ENCODE assay signal across 8 cellular contexts in genomic region chr19:58400916-58401824, GRCh38. TPM values are rescaled to one million over a fixed set of nuclear protein-coding genes. Genes with fewer than 3 reads are reported as not detected.
A peak's percentile ranks its signal among the peaks of the same experiment; 100 is the strongest.
DNase-seq lines count a peak whose midpoint lies in the region; ATAC-seq and TF ChIP-seq lines count a peak whose summit lies in the region.

No MANE protein-coding gene starts in this region.

- H3K36me3 Mint-ChIP-seq in natural killer cell treated with Interleukin-12 subunit alpha and Interleukin-12 subunit beta and Interleukin-15 and Interleukin-18, amount 100 ng/mL, for 72 hours: no peaks in the 10 kb centered on the region

- POLR2A ChIA-PET in RWPE1 (lab: Yijun Ruan, JAX; ENCODE audit: low non-redundant PET): no interaction called here

- ATAC-seq in natural killer cell treated with Interleukin-12 subunit alpha and Interleukin-12 subunit beta and Interleukin-15 and Interleukin-18, amount 100 ng/mL, for 72 hours: peak; percentile 98 to 99

- H3K27me3 Mint-ChIP-seq in natural killer cell treated with Interleukin-12 subunit alpha and Interleukin-12 subunit beta and Interleukin-15 and Interleukin-18, amount 100 ng/mL, for 72 hours: peaks cover 0 to 2% of the 10 kb centered on the region in 2 donors

- peak; percentile 18; the same call in 1 of the 2 replicates for TF ChIP-seq CTCF in LNCaP clone FGC (IDR thresholded peaks at IDR 0.05; ENCODE audit: control insufficient read depth, extremely low read depth, insufficient read depth)
- no peak for TF ChIP-seq CTCF in RWPE1 (conservative IDR thresholded peaks at IDR 0.05; ENCODE audit: low read depth)
- TF ChIP-seq CTCF in fibroblast of the aortic adventitia (IDR thresholded peaks at IDR 0.05; ENCODE audit: insufficient read depth, low read length): no peak

- H3K9me3 Mint-ChIP-seq in natural killer cell treated with Interleukin-12 subunit alpha and Interleukin-12 subunit beta and Interleukin-15 and Interleukin-18, amount 100 ng/mL, for 72 hours: no peaks in the 10 kb centered on the region

- H3K27ac Mint-ChIP-seq in natural killer cell treated with Interleukin-12 subunit alpha and Interleukin-12 subunit beta and Interleukin-15 and Interleukin-18, amount 100 ng/mL, for 72 hours: peak overlapping the region; percentile 64 to 85

- H3K27ac ChIP-seq in RWPE1: peak overlapping the region; percentile 79

- H3K4me1 Mint-ChIP-seq in natural killer cell treated with Interleukin-12 subunit alpha and Interleukin-12 subunit beta and Interleukin-15 and Interleukin-18, amount 100 ng/mL, for 72 hours (ENCODE audit: low read depth in 2 of 2): peaks cover 12% of the 10 kb centered on the region in 2 donors

- CTCF ChIA-PET in RWPE1 (lab: Yijun Ruan, JAX): no interaction called here

- H3K4me3 ChIP-seq in LNCaP clone FGC (ENCODE audit: low read depth, low read length): peak overlapping the region; percentile 76
- peak overlapping the region; percentile 87 for H3K4me3 ChIP-seq in fibroblast of the aortic adventitia (ENCODE audit: low read depth, low read length)

- peak; percentile 96 for DNase-seq in ELR (ENCODE audit: low read depth)
- peak; percentile 97 for DNase-seq in GOT3 (lab: John Stamatoyannopoulos, UW)
- DNase-seq in LNCaP clone FGC (ENCODE audit: low read depth): peak; percentile 98
- DNase-seq in RWPE1 (ENCODE audit: low spot score): peak; percentile 98
- DNase-seq in activated T-helper 9 cell treated with anti-CD3 and anti-CD28 coated beads, Interleukin-2, amount 50 U/mL, for 16 hours (ENCODE audit: low read depth): peak; percentile 98
- peak; percentile 99 for DNase-seq in fibroblast of the aortic adventitia (ENCODE audit: low read depth)
- peak; percentile 99 for DNase-seq in natural killer cell treated with Interleukin-12 subunit alpha and Interleukin-12 subunit beta and Interleukin-15 and Interleukin-18, amount 100 ng/mL, for 72 hours (ENCODE audit: low spot score)
- DNase-seq in stimulated activated naive CD4-positive, alpha-beta T cell treated with Interleukin-2 at 50 U/mL for 16 hours (lab: John Stamatoyannopoulos, UW): peak; percentile 99

- peak overlapping the region; percentile 94 for H3K4me3 Mint-ChIP-seq in natural killer cell treated with Interleukin-12 subunit alpha and Interleukin-12 subunit beta and Interleukin-15 and Interleukin-18, amount 100 ng/mL, for 72 hours

RNA-seq across cellular contexts. Expression of gene RNF225, which starts 5.7 kb away (rescaled TPM):
- not detected in 2 replicates for total RNA-seq in fibroblast of the aortic adventitia (ENCODE audit: low replicate concordance)
- total RNA-seq in natural killer cell treated with Interleukin-12 subunit alpha and Interleukin-12 subunit beta and Interleukin-15 and Interleukin-18, amount 100 ng/mL, for 72 hours: 1 to 10 TPM in 1 of 2 donors, under 1 TPM in 1; 0.59 to 3.2 TPM

RNA-seq across cellular contexts. Expression of gene ZNF584, which starts 7.3 kb away (rescaled TPM):
- total RNA-seq in fibroblast of the aortic adventitia (ENCODE audit: low replicate concordance): 14.4 and 17.1 TPM in 2 replicates
- 10 to 100 TPM in 1 of 2 donors, 1 to 10 TPM in 1; 8.4 to 18.5 TPM for total RNA-seq in natural killer cell treated with Interleukin-12 subunit alpha and Interleukin-12 subunit beta and Interleukin-15 and Interleukin-18, amount 100 ng/mL, for 72 hours

RNA-seq across cellular contexts. Expression of gene RPS5, which starts 14.1 kb away (rescaled TPM):
- total RNA-seq in fibroblast of the aortic adventitia (ENCODE audit: low replicate concordance): 178 and 1,453 TPM in 2 replicates
- total RNA-seq in natural killer cell treated with Interleukin-12 subunit alpha and Interleukin-12 subunit beta and Interleukin-15 and Interleukin-18, amount 100 ng/mL, for 72 hours: 100 to 1,000 TPM; 757 to 786 TPM

RNA-seq across cellular contexts. Expression of gene ZNF837, which starts 20.3 kb away (rescaled TPM):
- total RNA-seq in fibroblast of the aortic adventitia (ENCODE audit: low replicate concordance): 2.6 and 3.4 TPM in 2 replicates
- under 1 TPM; 0.71 to 0.86 TPM for total RNA-seq in natural killer cell treated with Interleukin-12 subunit alpha and Interleukin-12 subunit beta and Interleukin-15 and Interleukin-18, amount 100 ng/mL, for 72 hours

RNA-seq across cellular contexts. Expression of gene ZNF497, which starts 38.6 kb away (rescaled TPM):
- total RNA-seq in fibroblast of the aortic adventitia (ENCODE audit: low replicate concordance): 0.98 and 1.1 TPM in 2 replicates
- total RNA-seq in natural killer cell treated with Interleukin-12 subunit alpha and Interleukin-12 subunit beta and Interleukin-15 and Interleukin-18, amount 100 ng/mL, for 72 hours: 1 to 10 TPM in 1 of 2 donors, under 1 TPM in 1; 0.52 to 1.4 TPM

Comparison
In these comparisons a context has a peak if more than half of its experiments do, and no peak if none do; other contexts are left out.
1. Peak in every context shown above with its lines: DNase-seq, ATAC-seq, H3K4me3 ChIP-seq and H3K27ac ChIP-seq.